ENCODE assay signal across 2 cellular contexts in the genomic region with DNA sequence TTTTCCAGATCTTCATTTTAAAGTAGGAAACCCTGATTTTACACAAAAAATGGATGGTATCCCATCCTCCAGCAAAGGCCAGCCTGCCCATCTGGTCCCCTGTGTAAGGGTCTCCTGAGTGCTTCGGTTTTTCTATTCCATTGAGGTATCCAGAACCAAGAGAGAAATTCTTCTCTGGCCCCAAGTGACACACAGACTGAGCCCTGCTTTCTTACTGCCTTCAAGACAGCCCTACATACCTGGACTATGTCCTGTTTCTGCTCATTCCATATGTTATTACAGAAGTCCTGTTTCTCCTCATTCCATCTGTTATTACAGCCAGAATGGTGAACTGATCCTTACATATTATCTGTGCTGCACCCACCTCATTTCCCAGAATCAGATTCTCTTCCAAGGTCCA.
TF ChIP-seq lines count a peak whose summit lies in the region.

No MANE protein-coding gene starts in this region.

TF ChIP-seq in SK-N-SH treated with all-trans-retinoic acid at 6 μM for 48 hours, 23 proteins besides CTCF, POLR2A, EP300 and RAD21 (continued from another document):
- TF ChIP-seq ISL1 (CRISPR knock-in tag; IDR thresholded peaks at IDR 0.05) = no peak
- no peak for TF ChIP-seq ZC3H10 (CRISPR knock-in tag; IDR thresholded peaks at IDR 0.05)
- TF ChIP-seq, protein P1, sequence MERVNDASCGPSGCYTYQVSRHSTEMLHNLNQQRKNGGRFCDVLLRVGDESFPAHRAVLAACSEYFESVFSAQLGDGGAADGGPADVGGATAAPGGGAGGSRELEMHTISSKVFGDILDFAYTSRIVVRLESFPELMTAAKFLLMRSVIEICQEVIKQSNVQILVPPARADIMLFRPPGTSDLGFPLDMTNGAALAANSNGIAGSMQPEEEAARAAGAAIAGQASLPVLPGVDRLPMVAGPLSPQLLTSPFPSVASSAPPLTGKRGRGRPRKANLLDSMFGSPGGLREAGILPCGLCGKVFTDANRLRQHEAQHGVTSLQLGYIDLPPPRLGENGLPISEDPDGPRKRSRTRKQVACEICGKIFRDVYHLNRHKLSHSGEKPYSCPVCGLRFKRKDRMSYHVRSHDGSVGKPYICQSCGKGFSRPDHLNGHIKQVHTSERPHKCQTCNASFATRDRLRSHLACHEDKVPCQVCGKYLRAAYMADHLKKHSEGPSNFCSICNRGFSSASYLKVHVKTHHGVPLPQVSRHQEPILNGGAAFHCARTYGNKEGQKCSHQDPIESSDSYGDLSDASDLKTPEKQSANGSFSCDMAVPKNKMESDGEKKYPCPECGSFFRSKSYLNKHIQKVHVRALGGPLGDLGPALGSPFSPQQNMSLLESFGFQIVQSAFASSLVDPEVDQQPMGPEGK (CRISPR knock-in tag; IDR thresholded peaks at IDR 0.05; ENCODE audit: borderline replicate concordance) = no peak
- no peak for TF ChIP-seq ZFP3 (CRISPR knock-in tag; IDR thresholded peaks at IDR 0.05)
- TF ChIP-seq TCF4 (CRISPR knock-in tag; IDR thresholded peaks at IDR 0.05; ENCODE audit: borderline replicate concordance) = no peak
- TF ChIP-seq ESRRG (CRISPR knock-in tag; IDR thresholded peaks at IDR 0.05) = no peak
- TF ChIP-seq ARNTL (CRISPR knock-in tag; IDR thresholded peaks at IDR 0.05; ENCODE audit: borderline replicate concordance, low read depth) = no peak
- TF ChIP-seq, protein P2, sequence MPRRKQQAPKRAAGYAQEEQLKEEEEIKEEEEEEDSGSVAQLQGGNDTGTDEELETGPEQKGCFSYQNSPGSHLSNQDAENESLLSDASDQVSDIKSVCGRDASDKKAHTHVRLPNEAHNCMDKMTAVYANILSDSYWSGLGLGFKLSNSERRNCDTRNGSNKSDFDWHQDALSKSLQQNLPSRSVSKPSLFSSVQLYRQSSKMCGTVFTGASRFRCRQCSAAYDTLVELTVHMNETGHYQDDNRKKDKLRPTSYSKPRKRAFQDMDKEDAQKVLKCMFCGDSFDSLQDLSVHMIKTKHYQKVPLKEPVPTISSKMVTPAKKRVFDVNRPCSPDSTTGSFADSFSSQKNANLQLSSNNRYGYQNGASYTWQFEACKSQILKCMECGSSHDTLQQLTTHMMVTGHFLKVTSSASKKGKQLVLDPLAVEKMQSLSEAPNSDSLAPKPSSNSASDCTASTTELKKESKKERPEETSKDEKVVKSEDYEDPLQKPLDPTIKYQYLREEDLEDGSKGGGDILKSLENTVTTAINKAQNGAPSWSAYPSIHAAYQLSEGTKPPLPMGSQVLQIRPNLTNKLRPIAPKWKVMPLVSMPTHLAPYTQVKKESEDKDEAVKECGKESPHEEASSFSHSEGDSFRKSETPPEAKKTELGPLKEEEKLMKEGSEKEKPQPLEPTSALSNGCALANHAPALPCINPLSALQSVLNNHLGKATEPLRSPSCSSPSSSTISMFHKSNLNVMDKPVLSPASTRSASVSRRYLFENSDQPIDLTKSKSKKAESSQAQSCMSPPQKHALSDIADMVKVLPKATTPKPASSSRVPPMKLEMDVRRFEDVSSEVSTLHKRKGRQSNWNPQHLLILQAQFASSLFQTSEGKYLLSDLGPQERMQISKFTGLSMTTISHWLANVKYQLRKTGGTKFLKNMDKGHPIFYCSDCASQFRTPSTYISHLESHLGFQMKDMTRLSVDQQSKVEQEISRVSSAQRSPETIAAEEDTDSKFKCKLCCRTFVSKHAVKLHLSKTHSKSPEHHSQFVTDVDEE (CRISPR knock-in tag; IDR thresholded peaks at IDR 0.05) = no peak
- TF ChIP-seq, protein P3, sequence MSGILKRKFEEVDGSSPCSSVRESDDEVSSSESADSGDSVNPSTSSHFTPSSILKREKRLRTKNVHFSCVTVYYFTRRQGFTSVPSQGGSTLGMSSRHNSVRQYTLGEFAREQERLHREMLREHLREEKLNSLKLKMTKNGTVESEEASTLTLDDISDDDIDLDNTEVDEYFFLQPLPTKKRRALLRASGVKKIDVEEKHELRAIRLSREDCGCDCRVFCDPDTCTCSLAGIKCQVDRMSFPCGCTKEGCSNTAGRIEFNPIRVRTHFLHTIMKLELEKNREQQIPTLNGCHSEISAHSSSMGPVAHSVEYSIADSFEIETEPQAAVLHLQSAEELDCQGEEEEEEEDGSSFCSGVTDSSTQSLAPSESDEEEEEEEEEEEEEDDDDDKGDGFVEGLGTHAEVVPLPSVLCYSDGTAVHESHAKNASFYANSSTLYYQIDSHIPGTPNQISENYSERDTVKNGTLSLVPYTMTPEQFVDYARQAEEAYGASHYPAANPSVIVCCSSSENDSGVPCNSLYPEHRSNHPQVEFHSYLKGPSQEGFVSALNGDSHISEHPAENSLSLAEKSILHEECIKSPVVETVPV (CRISPR knock-in tag; IDR thresholded peaks at IDR 0.05) = no peak
- TF ChIP-seq, protein P4, sequence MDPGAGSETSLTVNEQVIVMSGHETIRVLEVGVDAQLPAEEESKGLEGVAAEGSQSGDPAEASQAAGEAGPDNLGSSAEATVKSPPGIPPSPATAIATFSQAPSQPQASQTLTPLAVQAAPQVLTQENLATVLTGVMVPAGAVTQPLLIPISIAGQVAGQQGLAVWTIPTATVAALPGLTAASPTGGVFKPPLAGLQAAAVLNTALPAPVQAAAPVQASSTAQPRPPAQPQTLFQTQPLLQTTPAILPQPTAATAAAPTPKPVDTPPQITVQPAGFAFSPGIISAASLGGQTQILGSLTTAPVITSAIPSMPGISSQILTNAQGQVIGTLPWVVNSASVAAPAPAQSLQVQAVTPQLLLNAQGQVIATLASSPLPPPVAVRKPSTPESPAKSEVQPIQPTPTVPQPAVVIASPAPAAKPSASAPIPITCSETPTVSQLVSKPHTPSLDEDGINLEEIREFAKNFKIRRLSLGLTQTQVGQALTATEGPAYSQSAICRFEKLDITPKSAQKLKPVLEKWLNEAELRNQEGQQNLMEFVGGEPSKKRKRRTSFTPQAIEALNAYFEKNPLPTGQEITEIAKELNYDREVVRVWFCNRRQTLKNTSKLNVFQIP (CRISPR knock-in tag; IDR thresholded peaks at IDR 0.05; ENCODE audit: borderline replicate concordance, low read depth) = no peak
- no peak for TF ChIP-seq ZNF8 (CRISPR knock-in tag; IDR thresholded peaks at IDR 0.05)
- no peak for TF ChIP-seq RARB (CRISPR knock-in tag; IDR thresholded peaks at IDR 0.05)

TF ChIP-seq in WTC11, 78 proteins besides CTCF, POLR2A, EP300 and RAD21 (continued from another document):
- TF ChIP-seq, protein P5, sequence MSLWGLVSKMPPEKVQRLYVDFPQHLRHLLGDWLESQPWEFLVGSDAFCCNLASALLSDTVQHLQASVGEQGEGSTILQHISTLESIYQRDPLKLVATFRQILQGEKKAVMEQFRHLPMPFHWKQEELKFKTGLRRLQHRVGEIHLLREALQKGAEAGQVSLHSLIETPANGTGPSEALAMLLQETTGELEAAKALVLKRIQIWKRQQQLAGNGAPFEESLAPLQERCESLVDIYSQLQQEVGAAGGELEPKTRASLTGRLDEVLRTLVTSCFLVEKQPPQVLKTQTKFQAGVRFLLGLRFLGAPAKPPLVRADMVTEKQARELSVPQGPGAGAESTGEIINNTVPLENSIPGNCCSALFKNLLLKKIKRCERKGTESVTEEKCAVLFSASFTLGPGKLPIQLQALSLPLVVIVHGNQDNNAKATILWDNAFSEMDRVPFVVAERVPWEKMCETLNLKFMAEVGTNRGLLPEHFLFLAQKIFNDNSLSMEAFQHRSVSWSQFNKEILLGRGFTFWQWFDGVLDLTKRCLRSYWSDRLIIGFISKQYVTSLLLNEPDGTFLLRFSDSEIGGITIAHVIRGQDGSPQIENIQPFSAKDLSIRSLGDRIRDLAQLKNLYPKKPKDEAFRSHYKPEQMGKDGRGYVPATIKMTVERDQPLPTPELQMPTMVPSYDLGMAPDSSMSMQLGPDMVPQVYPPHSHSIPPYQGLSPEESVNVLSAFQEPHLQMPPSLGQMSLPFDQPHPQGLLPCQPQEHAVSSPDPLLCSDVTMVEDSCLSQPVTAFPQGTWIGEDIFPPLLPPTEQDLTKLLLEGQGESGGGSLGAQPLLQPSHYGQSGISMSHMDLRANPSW (CRISPR knock-in tag; conservative IDR thresholded peaks at IDR 0.05; ENCODE audit: low read depth) = no peak
- TF ChIP-seq, protein P6, sequence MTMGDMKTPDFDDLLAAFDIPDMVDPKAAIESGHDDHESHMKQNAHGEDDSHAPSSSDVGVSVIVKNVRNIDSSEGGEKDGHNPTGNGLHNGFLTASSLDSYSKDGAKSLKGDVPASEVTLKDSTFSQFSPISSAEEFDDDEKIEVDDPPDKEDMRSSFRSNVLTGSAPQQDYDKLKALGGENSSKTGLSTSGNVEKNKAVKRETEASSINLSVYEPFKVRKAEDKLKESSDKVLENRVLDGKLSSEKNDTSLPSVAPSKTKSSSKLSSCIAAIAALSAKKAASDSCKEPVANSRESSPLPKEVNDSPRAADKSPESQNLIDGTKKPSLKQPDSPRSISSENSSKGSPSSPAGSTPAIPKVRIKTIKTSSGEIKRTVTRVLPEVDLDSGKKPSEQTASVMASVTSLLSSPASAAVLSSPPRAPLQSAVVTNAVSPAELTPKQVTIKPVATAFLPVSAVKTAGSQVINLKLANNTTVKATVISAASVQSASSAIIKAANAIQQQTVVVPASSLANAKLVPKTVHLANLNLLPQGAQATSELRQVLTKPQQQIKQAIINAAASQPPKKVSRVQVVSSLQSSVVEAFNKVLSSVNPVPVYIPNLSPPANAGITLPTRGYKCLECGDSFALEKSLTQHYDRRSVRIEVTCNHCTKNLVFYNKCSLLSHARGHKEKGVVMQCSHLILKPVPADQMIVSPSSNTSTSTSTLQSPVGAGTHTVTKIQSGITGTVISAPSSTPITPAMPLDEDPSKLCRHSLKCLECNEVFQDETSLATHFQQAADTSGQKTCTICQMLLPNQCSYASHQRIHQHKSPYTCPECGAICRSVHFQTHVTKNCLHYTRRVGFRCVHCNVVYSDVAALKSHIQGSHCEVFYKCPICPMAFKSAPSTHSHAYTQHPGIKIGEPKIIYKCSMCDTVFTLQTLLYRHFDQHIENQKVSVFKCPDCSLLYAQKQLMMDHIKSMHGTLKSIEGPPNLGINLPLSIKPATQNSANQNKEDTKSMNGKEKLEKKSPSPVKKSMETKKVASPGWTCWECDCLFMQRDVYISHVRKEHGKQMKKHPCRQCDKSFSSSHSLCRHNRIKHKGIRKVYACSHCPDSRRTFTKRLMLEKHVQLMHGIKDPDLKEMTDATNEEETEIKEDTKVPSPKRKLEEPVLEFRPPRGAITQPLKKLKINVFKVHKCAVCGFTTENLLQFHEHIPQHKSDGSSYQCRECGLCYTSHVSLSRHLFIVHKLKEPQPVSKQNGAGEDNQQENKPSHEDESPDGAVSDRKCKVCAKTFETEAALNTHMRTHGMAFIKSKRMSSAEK (CRISPR knock-in tag; IDR thresholded peaks at IDR 0.05; ENCODE audit: borderline replicate concordance) = no peak
- TF ChIP-seq, protein P7, sequence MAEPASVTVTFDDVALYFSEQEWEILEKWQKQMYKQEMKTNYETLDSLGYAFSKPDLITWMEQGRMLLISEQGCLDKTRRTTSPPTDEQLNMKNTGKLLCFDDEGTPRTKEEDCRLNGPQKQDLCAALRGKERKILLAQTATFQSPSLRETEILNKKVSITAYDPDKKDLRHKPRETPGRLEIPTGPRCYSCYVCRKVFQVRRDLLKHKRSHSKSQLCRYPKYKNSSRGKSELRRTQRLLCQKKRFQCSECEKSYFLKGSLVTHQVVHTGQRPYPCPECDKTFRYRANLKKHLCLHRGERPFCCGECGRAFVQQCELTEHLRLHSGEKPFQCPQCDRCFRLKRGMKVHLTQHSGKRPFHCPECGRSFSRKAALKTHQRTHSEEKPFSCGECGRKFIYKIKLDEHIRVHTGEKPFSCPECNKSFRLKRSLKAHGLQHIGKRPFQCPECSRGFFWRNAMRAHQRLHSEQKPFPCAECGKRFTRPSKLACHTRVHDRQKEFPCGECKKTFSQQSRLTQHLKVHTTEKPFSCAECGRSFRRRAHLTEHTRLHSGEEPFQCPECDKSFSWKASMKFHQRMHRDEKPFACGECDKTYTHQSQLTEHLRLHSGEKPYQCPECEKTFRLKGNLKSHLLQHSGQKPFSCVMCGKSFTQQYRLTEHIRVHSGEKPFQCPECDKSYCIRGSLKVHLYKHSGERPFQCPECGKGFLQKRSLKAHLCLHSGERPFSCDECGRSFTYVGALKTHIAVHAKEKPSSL (CRISPR knock-in tag; conservative IDR thresholded peaks at IDR 0.05) = no peak
- no peak for TF ChIP-seq SP1 (CRISPR knock-in tag; conservative IDR thresholded peaks at IDR 0.05)
